9 cellular contexts compared by ENCODE assay signal in the genomic region with DNA sequence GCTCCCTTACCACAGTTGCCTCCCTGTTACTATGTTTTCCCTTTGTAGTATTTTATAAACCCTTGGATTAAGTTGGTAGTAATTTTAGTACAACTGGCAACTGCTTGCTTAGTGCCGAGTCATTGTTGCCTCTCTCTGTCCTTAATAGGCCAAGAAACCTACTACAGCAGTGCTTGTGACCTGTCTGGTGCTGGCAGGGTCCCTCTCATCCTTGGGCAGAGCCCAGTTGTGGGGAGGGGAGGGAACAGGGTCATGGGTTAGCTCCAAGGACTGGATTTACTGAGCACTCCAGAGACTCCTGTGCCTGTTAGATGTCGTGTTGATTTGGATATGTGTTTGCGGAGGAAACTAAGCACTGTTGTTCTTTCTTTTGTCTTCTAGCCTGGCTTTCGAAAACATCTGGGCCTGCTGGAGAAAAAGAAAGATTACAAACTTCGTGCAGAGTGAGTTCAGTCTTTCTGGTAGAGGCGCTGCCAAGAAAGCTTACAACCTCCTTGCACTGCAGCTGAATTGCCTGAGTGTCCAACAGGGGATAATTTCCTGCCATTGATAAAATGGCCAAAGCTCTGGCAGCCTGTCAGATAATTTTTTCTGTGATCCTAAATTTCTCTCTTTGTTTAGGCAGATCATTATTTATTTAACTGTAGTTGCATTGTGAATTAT. TPM values are rescaled to one million over a fixed set of nuclear protein-coding genes. Genes with fewer than 3 reads are reported as not detected.
DNase-seq lines count a peak whose midpoint lies in the region; ATAC-seq and TF ChIP-seq lines count a peak whose summit lies in the region.
"Had no signal": no experiment of that assay in that cellular context is flagged by ENCODE, and none has a peak within 500 bp of the region (broad histone marks: within the 10 kb centered on the region; RNA-seq: fewer than 3 reads in every experiment).

No MANE protein-coding gene starts in this region.

- H3K4me1 ChIP-seq in PC-9 (replicated peaks; ENCODE audit: insufficient read depth) (peaks cover 15% of the 10 kb centered on the region), esophagus (ENCODE audit: control insufficient read depth in 2 of 2, insufficient read depth in 2 of 2, low read length in 1 of 2) (no peaks in the 10 kb centered on the region), muscle layer of duodenum (ENCODE audit: control insufficient read depth in 1 of 2, insufficient read depth in 2 of 2, low read length in 2 of 2) (peaks cover 9 to 43% of the 10 kb centered on the region in 2 donors)

- no peaks in the 10 kb centered on the region for H3K9me2 ChIP-seq in PC-9 (ENCODE audit: insufficient read depth)

- POLR2A ChIA-PET in AG04450 (lab: Yijun Ruan, JAX) = interaction anchor here (1.0 kb wide), 1 partner anchor 16 kb away, joined by 3 read pairs; no protein-coding TSS in a partner anchor
- POLR2A ChIA-PET in PC-9 (lab: Charles Lee; ENCODE audit: unreplicated experiment) = no interaction called here

- TF ChIP-seq CTCF in AG04450 (IDR thresholded peaks at IDR 0.05; ENCODE audit: low read depth, low read length) = no peak
- no peak for TF ChIP-seq CTCF in PC-9 (conservative IDR thresholded peaks at IDR 0.05)
- no peak for TF ChIP-seq CTCF in foreskin fibroblast (IDR thresholded peaks at IDR 0.05; ENCODE audit: low read depth, low read length)

- H3F3A ChIP-seq in PC-9 (ENCODE audit: insufficient read depth, low read depth) = peaks cover 18% of the 10 kb centered on the region; the same call in 1 of the 2 replicates

- peaks cover 37% of the 10 kb centered on the region for H3K36me3 ChIP-seq in PC-9 (ENCODE audit: low read depth)
- H3K36me3 ChIP-seq in esophagus (ENCODE audit: control insufficient read depth in 2 of 2, insufficient read depth in 2 of 2, low read length in 1 of 2) = peaks cover 9 to 15% of the 10 kb centered on the region in 2 donors
- peaks cover 28 to 29% of the 10 kb centered on the region in 2 donors for H3K36me3 ChIP-seq in muscle layer of duodenum (ENCODE audit: control insufficient read depth in 1 of 2, insufficient read depth in 2 of 2, low read length in 2 of 2)

- 43 to 44% methylated on average over 6 of the region's 6 CpGs for WGBS in esophagus, 2 donors

- H3K4me3 ChIP-seq in AG04450 (ENCODE audit: low read depth, low read length) (0 out of 2 replicates have a peak overlapping the region, but pooled peaks have one; percentile 5), PC-9 (no peak overlapping the region), esophagus (ENCODE audit: low read depth in 1 of 2, low read length in 2 of 2) (no peak overlapping the region), muscle layer of duodenum (ENCODE audit: low read depth in 1 of 2, low read length in 2 of 2) (no peak overlapping the region), foreskin fibroblast (ENCODE audit: low read depth in 1 of 2, low read length in 2 of 2) (no peak overlapping the region)
- H3K4me3 ChIP-seq: pancreas had no signal

- peak overlapping the region; percentile 83 for H3K27ac ChIP-seq in AG04450 (ENCODE audit: low read depth, low read length)
- peak overlapping the region; percentile 31; the same call in 1 of the 2 replicates for H3K27ac ChIP-seq in PC-9
- peak overlapping the region; percentile 48 to 67 for H3K27ac ChIP-seq in esophagus (ENCODE audit: low read depth in 2 of 2, low read length in 1 of 2)
- H3K27ac ChIP-seq in muscle layer of duodenum (ENCODE audit: low read length) = peak overlapping the region; percentile 65
- H3K27ac ChIP-seq: pancreas had no signal

- peaks cover 4% of the 10 kb centered on the region; the same call in 1 of the 2 replicates for H3K9me3 ChIP-seq in AG04450 (ENCODE audit: control insufficient read depth, insufficient read depth, low read length)
- H3K9me3 ChIP-seq in PC-9 (ENCODE audit: insufficient read depth, low read depth) = no peaks in the 10 kb centered on the region
- H3K9me3 ChIP-seq in esophagus (ENCODE audit: control insufficient read depth in 2 of 2, insufficient read depth in 1 of 2, low read depth in 1 of 2, low read length in 1 of 2) = no peaks in the 10 kb centered on the region
- H3K9me3 ChIP-seq in muscle layer of duodenum (ENCODE audit: control insufficient read depth in 1 of 2, low read length in 2 of 2) = no peaks in the 10 kb centered on the region
- H3K9me3 ChIP-seq: pancreas had no signal

- ATAC-seq in GM21723 (IDR thresholded peaks at IDR 0.05; ENCODE audit: unreplicated experiment) = no peak
- no peak for ATAC-seq in GM21390 (IDR thresholded peaks at IDR 0.05; ENCODE audit: unreplicated experiment)
- no peak for ATAC-seq in HG02884 (IDR thresholded peaks at IDR 0.05; ENCODE audit: unreplicated experiment)
- ATAC-seq: pancreas had no signal

- no peak overlapping the region for H3K4me2 ChIP-seq in PC-9

- H3K27me3 ChIP-seq in AG04450 (ENCODE audit: control insufficient read depth, insufficient read depth, low read length) (no peaks in the 10 kb centered on the region), PC-9 (ENCODE audit: insufficient read depth, low read depth) (no peaks in the 10 kb centered on the region), esophagus (ENCODE audit: control insufficient read depth in 1 of 2, insufficient read depth in 2 of 2, low read length in 2 of 2) (no peaks in the 10 kb centered on the region), muscle layer of duodenum (ENCODE audit: low read depth, low read length) (no peaks in the 10 kb centered on the region)
- H3K27me3 ChIP-seq: pancreas had no signal

- CTCF ChIA-PET in AG04450 (lab: Charles Lee) (interaction anchor here (18.7 kb wide), 1 partner anchor 24 kb away, joined by 179 read pairs; the partner anchor contains the start of gene SF3A3), PC-9 (lab: Charles Lee) (interaction anchor here (0.6 kb wide), 1 partner anchor 881 kb away, joined by 5 read pairs; no protein-coding TSS in a partner anchor)

- H4K20me1 ChIP-seq in PC-9 (ENCODE audit: insufficient read depth) = peaks cover 5% of the 10 kb centered on the region; the same call in 1 of the 2 replicates

- peaks cover 42% of the 10 kb centered on the region for H3K79me2 ChIP-seq in PC-9 (ENCODE audit: low read depth)

- DNase-seq in AG04450 (ENCODE audit: low read depth, low spot score) (no peak), PC-9 (no peak), foreskin fibroblast (no peak)

- H2AFZ ChIP-seq in PC-9 = no peak overlapping the region

- no TSS peak for BruUV-seq in PC-9 (replicated peaks; lab: Mats Ljungman, UMichigan)

- intact Hi-C loops in PC-9 (cut with micrococcal nuclease; ENCODE audit: unreplicated experiment) = no loop called here

RNA-seq across cellular contexts. Expression of gene UTP11, which starts 3.6 kb away (rescaled TPM):
- polyA plus RNA-seq in AG04450 (2011; rRNA removed) (32.9 and 43.8 TPM in 2 replicates), esophagus (10 to 100 TPM; 16.3 to 32.0 TPM)
- 14.8 and 18.5 TPM in 2 replicates for polyA minus RNA-seq in AG04450 (2011; rRNA and poly(A)+ RNA removed)
- 21.8 and 36.4 TPM in 2 replicates for total RNA-seq in PC-9 (2021)

RNA-seq across cellular contexts. Expression of gene FHL3, which starts 10.8 kb away (rescaled TPM):
- polyA plus RNA-seq in AG04450 (2011; rRNA removed) (10.0 and 13.5 TPM in 2 replicates), esophagus (10 to 100 TPM in 1 of 2 donors, 1 to 10 TPM in 1; 8.3 to 13.7 TPM)
- polyA minus RNA-seq in AG04450 (2011; rRNA and poly(A)+ RNA removed) = 37.2 and 41.7 TPM in 2 replicates
- total RNA-seq in PC-9 (2021) = 26.2 and 29.8 TPM in 2 replicates

RNA-seq across cellular contexts. Expression of gene SF3A3, which starts 26.3 kb away (rescaled TPM):
- polyA plus RNA-seq in AG04450 (2011; rRNA removed) (60.0 and 76.1 TPM in 2 replicates), esophagus (10 to 100 TPM; 10.6 to 21.4 TPM)
- 45.1 and 58.7 TPM in 2 replicates for polyA minus RNA-seq in AG04450 (2011; rRNA and poly(A)+ RNA removed)
- total RNA-seq in PC-9 (2021) = 82.6 and 99.1 TPM in 2 replicates

RNA-seq across cellular contexts. Expression of gene POU3F1, which starts 30.5 kb away (rescaled TPM):
- polyA plus RNA-seq in AG04450 (2011; rRNA removed) (not detected in 2 replicates), esophagus (1 to 10 TPM in 1 of 2 donors, under 1 TPM in 1; 0.22 to 1.4 TPM)
- not detected in 2 replicates for polyA minus RNA-seq in AG04450 (2011; rRNA and poly(A)+ RNA removed)
- not detected in 2 replicates for total RNA-seq in PC-9 (2021)

Comparison
In these comparisons a context has a peak if more than half of its experiments do, and no peak if none do; other contexts are left out.
1. H3K27ac ChIP-seq: peak in every context shown above with its lines; median percentile 83 in AG04450; 65 in muscle layer of duodenum; 58 in esophagus; 31 in PC-9.